23 cellular contexts compared by ENCODE assay signal in genomic region chr14:90857866-90858265, GRCh38. TPM values are rescaled to one million over a fixed set of nuclear protein-coding genes. Genes with fewer than 3 reads are reported as not detected.
DNase-seq lines count a peak whose midpoint lies in the region; ATAC-seq and TF ChIP-seq lines count a peak whose summit lies in the region.
"Had no signal": no experiment of that assay in that cellular context is flagged by ENCODE, and none has a peak within 500 bp of the region (broad histone marks: within the 10 kb centered on the region; RNA-seq: fewer than 3 reads in every experiment).

No MANE protein-coding gene starts in this region.

- H3K27ac ChIP-seq in ACC112 (ENCODE audit: low read depth, low read length) (no peak overlapping the region), hepatocyte (no peak overlapping the region), uterus (no peak overlapping the region)
- H3K27ac ChIP-seq: 22Rv1 had no signal

- ATAC-seq in GM19023 (IDR thresholded peaks at IDR 0.05; ENCODE audit: unreplicated experiment) (no peak), HG03039 (IDR thresholded peaks at IDR 0.05; ENCODE audit: unreplicated experiment) (no peak), HG02610 (IDR thresholded peaks at IDR 0.05; ENCODE audit: unreplicated experiment) (no peak)
- ATAC-seq: CD8-positive, alpha-beta T cell had no signal

- no peaks in the 10 kb centered on the region for H3K79me2 ChIP-seq in ACC112 (ENCODE audit: control insufficient read depth, insufficient read depth, low read length, unreplicated experiment)
- no peaks in the 10 kb centered on the region for H3K79me2 ChIP-seq in Loucy (ENCODE audit: insufficient read depth, low read length)
- no peaks in the 10 kb centered on the region for H3K79me2 ChIP-seq in hepatocyte

- peak overlapping the region; percentile 65 for H3K4me3 ChIP-seq in ACC112 (ENCODE audit: low read depth, low read length)
- H3K4me3 ChIP-seq in Loucy (ENCODE audit: low read length, poor library complexity, severe bottlenecking): peak overlapping the region; percentile 52
- H3K4me3 ChIP-seq in hepatocyte: no peak overlapping the region
- no peak overlapping the region for H3K4me3 ChIP-seq in uterus

- intact Hi-C loops in uterus (cut with DNase I; ENCODE audit: low total_unique reads): no loop called here

- peaks cover 8% of the 10 kb centered on the region; the same call in 1 of the 2 replicates for H3F3A ChIP-seq in Loucy (ENCODE audit: low read depth)

- no peaks in the 10 kb centered on the region for H3K27me3 ChIP-seq in ACC112 (ENCODE audit: insufficient read depth, low read length)
- H3K27me3 ChIP-seq in Loucy (ENCODE audit: insufficient read depth, low read length, poor library complexity, severe bottlenecking): no peaks in the 10 kb centered on the region
- H3K27me3 ChIP-seq in hepatocyte: no peaks in the 10 kb centered on the region
- H3K27me3 ChIP-seq in uterus: no peaks in the 10 kb centered on the region

- H3K4me2 ChIP-seq in Loucy (ENCODE audit: low read depth, low read length, poor library complexity, severe bottlenecking): peak overlapping the region; percentile 63
- peak overlapping the region; percentile 24 for H3K4me2 ChIP-seq in hepatocyte

- no peaks in the 10 kb centered on the region for H3K4me1 ChIP-seq in ACC112 (ENCODE audit: control insufficient read depth, insufficient read depth, low read length, unreplicated experiment)
- H3K4me1 ChIP-seq in Loucy (ENCODE audit: insufficient read depth, low read length, poor library complexity, severe bottlenecking): peaks cover 14% of the 10 kb centered on the region
- no peaks in the 10 kb centered on the region for H3K4me1 ChIP-seq in hepatocyte (ENCODE audit: insufficient read depth)
- H3K4me1 ChIP-seq in uterus: no peaks in the 10 kb centered on the region

- H2AFZ ChIP-seq in ACC112 (ENCODE audit: low read length, unreplicated experiment) (peak overlapping the region; percentile 87), Loucy (ENCODE audit: low read length) (no peak overlapping the region), hepatocyte (no peak overlapping the region)

- DNase-seq in dermis blood vessel endothelial cell (peak; percentile 27), hepatocyte (ENCODE audit: low spot score) (no peak), uterus (no peak)
- DNase-seq: AML-193; C1 segment of cervical spinal cord; Calu3; CD8-positive, alpha-beta T cell; H9; KG1; NCI-H1105; NCI-H146; NCI-H2029; NCI-H2171; NCI-H345; NCI-H524; NCI-H774; Right ventricle myocardium superior had no signal

- no peaks in the 10 kb centered on the region for H3K9me2 ChIP-seq in Loucy (replicated peaks; ENCODE audit: low read depth, low read length)
- H3K9me2 ChIP-seq in hepatocyte (replicated peaks; ENCODE audit: insufficient read depth): no peaks in the 10 kb centered on the region

- H3K36me3 ChIP-seq in ACC112 (ENCODE audit: insufficient read depth, low read length): no peaks in the 10 kb centered on the region
- no peaks in the 10 kb centered on the region for H3K36me3 ChIP-seq in Loucy (ENCODE audit: insufficient read depth, low read length)
- H3K36me3 ChIP-seq in hepatocyte (replicated peaks; ENCODE audit: insufficient read depth, low read depth): no peaks in the 10 kb centered on the region
- H3K36me3 ChIP-seq in uterus: no peaks in the 10 kb centered on the region

- H3K9me3 ChIP-seq in Loucy (ENCODE audit: insufficient read depth, low read depth, low read length) (no peaks in the 10 kb centered on the region), hepatocyte (ENCODE audit: low read depth) (no peaks in the 10 kb centered on the region), uterus (no peaks in the 10 kb centered on the region)

- WGBS in hepatocyte (ENCODE audit: low lambda C conversion rate, missing lambda C conversion rate): 90% methylated on average over 6 of the region's 6 CpGs

- peak overlapping the region; percentile 11 for H3K9ac ChIP-seq in Loucy (ENCODE audit: low read depth, low read length, poor library complexity, severe bottlenecking)

- H4K20me1 ChIP-seq in Loucy (ENCODE audit: insufficient read depth, low read length, poor library complexity, severe bottlenecking) (no peaks in the 10 kb centered on the region), hepatocyte (ENCODE audit: insufficient read depth, poor library complexity, severe bottlenecking) (no peaks in the 10 kb centered on the region)

- no peak for TF ChIP-seq CTCF in Loucy (conservative IDR thresholded peaks at IDR 0.05; ENCODE audit: low read length)
- TF ChIP-seq CTCF in hepatocyte (IDR thresholded peaks at IDR 0.05; ENCODE audit: poor library complexity): no peak
- no peak for TF ChIP-seq CTCF in uterus (IDR thresholded peaks at IDR 0.05)

- TF ChIP-seq POLR2A in uterus (IDR thresholded peaks at IDR 0.05): no peak

RNA-seq across cellular contexts. Expression of gene TTC7B, which starts 41.6 kb away (rescaled TPM):
- total RNA-seq in dermis blood vessel endothelial cell (37.1 and 63.3 TPM in 2 replicates), hepatocyte (10.7 and 16.1 TPM in 2 replicates), uterus (10 to 100 TPM; 15.3 to 73.9 (median 28.0) TPM)
- polyA plus RNA-seq in hepatocyte: 16.2 and 25.5 TPM in 2 replicates

Comparison
In these comparisons a context has a peak if more than half of its experiments do, and no peak if none do; other contexts are left out.
1. H3K4me3 ChIP-seq: peak in ACC112 (single experiment) and Loucy (single experiment); none in hepatocyte (single experiment) and uterus (0 of 2).